23 cellular contexts compared by ENCODE assay signal in the genomic region with DNA sequence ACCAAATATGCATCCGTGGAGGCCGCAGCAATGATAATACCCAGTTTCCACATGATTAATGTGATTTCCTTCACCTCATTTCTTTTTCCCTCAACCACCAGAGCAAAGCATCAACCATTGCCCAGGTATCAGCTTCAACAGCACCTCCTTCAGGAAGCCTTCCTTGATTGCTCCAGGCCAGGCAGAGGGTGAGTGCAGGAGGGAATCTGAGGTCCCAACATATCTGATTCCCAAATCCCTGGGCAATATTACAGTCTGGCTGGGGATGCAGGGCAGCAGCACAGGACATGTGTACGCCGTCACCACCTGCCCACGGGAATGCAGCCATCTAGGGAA.
"Had no signal": no experiment of that assay in that cellular context is flagged by ENCODE, and none has a peak within 500 bp of the region (broad histone marks: within the 10 kb centered on the region; RNA-seq: fewer than 3 reads in every experiment).

No MANE protein-coding gene starts in this region.

- H3K4me3 Mint-ChIP-seq: immature natural killer cell; naive thymus-derived CD4-positive, alpha-beta T cell had no signal

- H3K27ac Mint-ChIP-seq: immature natural killer cell had no signal

- H3K27me3 ChIP-seq: hepatocyte, left lung, ovary, right atrium auricular region, transverse colon had no signal

- H3K9me3 Mint-ChIP-seq: immature natural killer cell had no signal

- H3K9me3 ChIP-seq: left lung, ovary, right atrium auricular region, sigmoid colon, stomach, thoracic aorta, transverse colon had no signal

- FAIRE-seq: keratinocyte had no signal

- DNase-seq: cortex of kidney; effector CD8-positive, alpha-beta T cell; foreskin melanocyte; head of caudate nucleus; immature natural killer cell; left lung; mesenchymal stem cell; naive thymus-derived CD4-positive, alpha-beta T cell; nucleus accumbens; ovary; sigmoid colon; stimulated activated CD4-positive, alpha-beta T cell treated with anti-CD3 and anti-CD28 coated beads, Interleukin-4, amount 100 ng/mL, for 4 hours; stimulated activated naive CD4-positive, alpha-beta T cell; stomach; substantia nigra; transverse colon had no signal

- H3K4me3 ChIP-seq: dorsolateral prefrontal cortex, hepatocyte, left lung, lung, ovary, right atrium auricular region, sigmoid colon, skin epidermis, stomach, thoracic aorta, transverse colon had no signal

- H3K36me3 ChIP-seq: left lung, ovary, right atrium auricular region, sigmoid colon, stomach, thoracic aorta, transverse colon had no signal

- H3K4me1 Mint-ChIP-seq: immature natural killer cell; naive thymus-derived CD4-positive, alpha-beta T cell had no signal

- H3K79me2 ChIP-seq: hepatocyte had no signal

- H3K36me3 Mint-ChIP-seq: immature natural killer cell; naive thymus-derived CD4-positive, alpha-beta T cell had no signal

- H3K27ac ChIP-seq: left lung, ovary, right atrium auricular region, sigmoid colon, skin epidermis, stomach, thoracic aorta, transverse colon had no signal

- ATAC-seq: left lung; naive thymus-derived CD4-positive, alpha-beta T cell had no signal

- H3K4me2 ChIP-seq: hepatocyte had no signal

- H2AFZ ChIP-seq: hepatocyte had no signal

- H3K4me1 ChIP-seq: sigmoid colon, transverse colon had no signal
